ENCODE assay signal across 1 cellular context in the genomic region with DNA sequence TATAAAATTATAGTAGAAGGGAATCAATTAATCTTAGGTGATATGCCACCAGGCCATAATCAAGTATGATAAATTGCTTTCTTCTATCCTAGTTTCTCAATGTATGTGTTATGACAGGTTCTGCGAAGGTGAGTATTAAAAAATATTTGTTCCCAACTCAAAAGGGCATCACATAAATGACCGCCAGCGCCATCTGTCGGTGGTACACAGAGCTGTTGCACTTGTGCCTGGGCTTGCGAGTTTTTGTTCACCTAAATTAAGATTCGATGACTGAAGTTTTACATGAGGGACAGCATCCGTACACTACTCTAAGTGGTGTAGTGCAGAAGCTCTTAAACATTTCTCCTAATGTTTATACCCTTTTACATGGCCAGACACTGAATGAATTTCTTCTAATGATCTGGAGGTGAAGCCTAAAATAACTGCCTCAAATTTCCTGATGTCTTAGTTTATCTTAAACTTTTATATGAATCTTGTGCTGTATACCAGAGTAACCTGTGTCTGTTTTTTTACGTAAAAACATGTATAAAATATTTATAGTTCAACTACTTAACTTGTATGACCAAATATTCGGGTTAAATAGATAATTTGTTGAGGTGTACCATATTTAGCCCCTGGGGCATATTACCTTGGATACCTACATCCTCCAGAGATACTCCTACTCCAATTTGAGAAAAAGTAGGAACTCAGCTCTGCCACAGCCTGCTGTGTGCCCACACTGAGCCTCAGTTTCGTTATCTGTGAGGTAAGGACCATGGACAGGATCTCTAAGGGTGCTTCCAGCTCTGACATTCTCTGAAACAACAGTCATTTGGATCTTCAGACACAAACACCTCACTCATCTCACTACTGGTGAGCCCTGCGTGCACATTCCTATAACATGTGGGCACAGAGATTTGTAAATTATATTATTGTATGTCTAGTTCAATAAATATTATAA.
A peak's percentile ranks its signal among the peaks of the same experiment; 100 is the strongest.
TF ChIP-seq lines count a peak whose summit lies in the region.

No MANE protein-coding gene starts in this region.

TF ChIP-seq in HepG2, 621 proteins besides CTCF, POLR2A, EP300 and RAD21 (continued from another document):
- TF ChIP-seq ZNF318 (CRISPR knock-in tag; IDR thresholded peaks at IDR 0.05), result no peak
- no peak for TF ChIP-seq ZNF746 (CRISPR knock-in tag; IDR thresholded peaks at IDR 0.05)
- TF ChIP-seq STAG1 (CRISPR knock-in tag; IDR thresholded peaks at IDR 0.05), result peak; percentile 53
- no peak for TF ChIP-seq MZF1 (CRISPR knock-in tag; IDR thresholded peaks at IDR 0.05; ENCODE audit: borderline replicate concordance)
- TF ChIP-seq, protein P1, sequence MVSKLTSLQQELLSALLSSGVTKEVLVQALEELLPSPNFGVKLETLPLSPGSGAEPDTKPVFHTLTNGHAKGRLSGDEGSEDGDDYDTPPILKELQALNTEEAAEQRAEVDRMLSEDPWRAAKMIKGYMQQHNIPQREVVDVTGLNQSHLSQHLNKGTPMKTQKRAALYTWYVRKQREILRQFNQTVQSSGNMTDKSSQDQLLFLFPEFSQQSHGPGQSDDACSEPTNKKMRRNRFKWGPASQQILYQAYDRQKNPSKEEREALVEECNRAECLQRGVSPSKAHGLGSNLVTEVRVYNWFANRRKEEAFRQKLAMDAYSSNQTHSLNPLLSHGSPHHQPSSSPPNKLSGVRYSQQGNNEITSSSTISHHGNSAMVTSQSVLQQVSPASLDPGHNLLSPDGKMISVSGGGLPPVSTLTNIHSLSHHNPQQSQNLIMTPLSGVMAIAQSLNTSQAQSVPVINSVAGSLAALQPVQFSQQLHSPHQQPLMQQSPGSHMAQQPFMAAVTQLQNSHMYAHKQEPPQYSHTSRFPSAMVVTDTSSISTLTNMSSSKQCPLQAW (CRISPR knock-in tag; IDR thresholded peaks at IDR 0.05), result no peak
- TF ChIP-seq, protein P2, sequence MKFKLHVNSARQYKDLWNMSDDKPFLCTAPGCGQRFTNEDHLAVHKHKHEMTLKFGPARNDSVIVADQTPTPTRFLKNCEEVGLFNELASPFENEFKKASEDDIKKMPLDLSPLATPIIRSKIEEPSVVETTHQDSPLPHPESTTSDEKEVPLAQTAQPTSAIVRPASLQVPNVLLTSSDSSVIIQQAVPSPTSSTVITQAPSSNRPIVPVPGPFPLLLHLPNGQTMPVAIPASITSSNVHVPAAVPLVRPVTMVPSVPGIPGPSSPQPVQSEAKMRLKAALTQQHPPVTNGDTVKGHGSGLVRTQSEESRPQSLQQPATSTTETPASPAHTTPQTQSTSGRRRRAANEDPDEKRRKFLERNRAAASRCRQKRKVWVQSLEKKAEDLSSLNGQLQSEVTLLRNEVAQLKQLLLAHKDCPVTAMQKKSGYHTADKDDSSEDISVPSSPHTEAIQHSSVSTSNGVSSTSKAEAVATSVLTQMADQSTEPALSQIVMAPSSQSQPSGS (CRISPR knock-in tag; IDR thresholded peaks at IDR 0.05), result no peak
- no peak for TF ChIP-seq AGO2 (optimal IDR thresholded peaks at IDR 0.05; ENCODE audit: low read depth, low read length)
- TF ChIP-seq ZNF605 (CRISPR knock-in tag; IDR thresholded peaks at IDR 0.05), result no peak
- peak; percentile 49; the same call in 1 of the 2 replicates for TF ChIP-seq SMC3 (IDR thresholded peaks at IDR 0.05; ENCODE audit: low read length)
- no peak for TF ChIP-seq NFKBIZ (CRISPR knock-in tag; IDR thresholded peaks at IDR 0.05)
- TF ChIP-seq RARG (CRISPR knock-in tag; IDR thresholded peaks at IDR 0.05; ENCODE audit: low read depth), result no peak
- TF ChIP-seq NFE2L1 (CRISPR knock-in tag; IDR thresholded peaks at IDR 0.05; ENCODE audit: borderline replicate concordance), result no peak
- no peak for TF ChIP-seq BRF2 (CRISPR knock-in tag; IDR thresholded peaks at IDR 0.05)
- TF ChIP-seq GRHL1 (CRISPR knock-in tag; conservative IDR thresholded peaks at IDR 0.05), result no peak
- no peak for TF ChIP-seq SRSF9 (IDR thresholded peaks at IDR 0.05; ENCODE audit: borderline replicate concordance, insufficient read depth, low read depth, low read length, poor library complexity, severe bottlenecking)
- TF ChIP-seq ZBTB43 (CRISPR knock-in tag; conservative IDR thresholded peaks at IDR 0.05), result 0 out of 2 replicates have a peak, but pooled peaks have one; percentile 20
- no peak for TF ChIP-seq ZNF577 (CRISPR knock-in tag; IDR thresholded peaks at IDR 0.05; ENCODE audit: borderline replicate concordance, low read depth)
- no peak for TF ChIP-seq ZFY (CRISPR knock-in tag; IDR thresholded peaks at IDR 0.05)
- no peak for TF ChIP-seq ZNF549 (CRISPR knock-in tag; IDR thresholded peaks at IDR 0.05)
